8 cellular contexts compared by ENCODE assay signal in genomic region chr11:126318642-126319373, GRCh38. TPM values are rescaled to one million over a fixed set of nuclear protein-coding genes. Genes with fewer than 3 reads are reported as not detected.
DNase-seq lines count a peak whose midpoint lies in the region; ATAC-seq and TF ChIP-seq lines count a peak whose summit lies in the region.

No MANE protein-coding gene starts in this region.

- H3K4me3 Mint-ChIP-seq in activated naive CD4-positive, alpha-beta T cell treated with anti-CD3 and anti-CD28 coated beads, Interleukin-2, amount 10 ng/mL, durations not matched to agents 7 days and 5 days: peak overlapping the region; percentile 1
- H3K4me3 Mint-ChIP-seq in brain: peak overlapping the region in 2 of 5 experiments; percentile 1 to 2

- peak; percentile 56 for DNase-seq in activated naive CD4-positive, alpha-beta T cell treated with anti-CD3 and anti-CD28 coated beads, Interleukin-2, amount 10 ng/mL, durations not matched to agents 7 days and 5 days
- no peak for DNase-seq in activated naive CD4-positive, alpha-beta T cell treated with anti-CD3 and anti-CD28 coated beads, Interleukin-2, amount 50 U/mL, for 16 hours
- peak; percentile 90 for DNase-seq in NOMO-1 treated with DMSO at 0.1 percent for 48 hours (lab: John Stamatoyannopoulos, UW; ENCODE audit: unreplicated experiment)
- DNase-seq in medulla oblongata (ENCODE audit: extremely low spot score): peak; percentile 56
- DNase-seq in tibial nerve (ENCODE audit: low spot score in 2 of 2): peak in 1 of 2 donors; percentile 61
- no peak for DNase-seq in NCI-H2081 treated with DMSO at 0.1 percent for 48 hours (lab: John Stamatoyannopoulos, UW)

- H3K36me3 Mint-ChIP-seq in activated naive CD4-positive, alpha-beta T cell treated with anti-CD3 and anti-CD28 coated beads, Interleukin-2, amount 10 ng/mL, durations not matched to agents 7 days and 5 days: peaks cover 30% of the 10 kb centered on the region
- peaks cover 27% of the 10 kb centered on the region for H3K36me3 Mint-ChIP-seq in brain

- TF ChIP-seq CTCF in brain (conservative IDR thresholded peaks at IDR 0.05) (no peak), tibial nerve (IDR thresholded peaks at IDR 0.05) (no peak)

- H3K27me3 ChIP-seq in tibial nerve: no peaks in the 10 kb centered on the region

- no peak for TF ChIP-seq EP300 in tibial nerve (IDR thresholded peaks at IDR 0.05)

- TF ChIP-seq POLR2A in tibial nerve (IDR thresholded peaks at IDR 0.05): no peak

- peaks cover 37% of the 10 kb centered on the region for H3K4me1 Mint-ChIP-seq in activated naive CD4-positive, alpha-beta T cell treated with anti-CD3 and anti-CD28 coated beads, Interleukin-2, amount 10 ng/mL, durations not matched to agents 7 days and 5 days
- peaks cover 27% of the 10 kb centered on the region for H3K4me1 Mint-ChIP-seq in brain

- H3K4me1 ChIP-seq in tibial nerve: peaks cover 0 to 34% (median 21%) of the 10 kb centered on the region in 4 donors

- H3K27ac ChIP-seq in tibial nerve: peak overlapping the region; percentile 64 to 96 (median 79)

- peak overlapping the region; percentile 88 for H3K27ac Mint-ChIP-seq in activated naive CD4-positive, alpha-beta T cell treated with anti-CD3 and anti-CD28 coated beads, Interleukin-2, amount 10 ng/mL, durations not matched to agents 7 days and 5 days
- H3K27ac Mint-ChIP-seq in brain: peak overlapping the region; percentile 43 to 90 (median 65)

- WGBS in tibial nerve, 2 donors: 34 to 38% methylated on average over 5 to 7 of the region's 7 CpGs

- ATAC-seq in HG02798 (IDR thresholded peaks at IDR 0.05; ENCODE audit: poor library complexity, unreplicated experiment): peak; percentile 88

- H3K36me3 ChIP-seq in tibial nerve: peaks cover 0 to 14% (median 0%) of the 10 kb centered on the region in 3 donors

- H3K4me3 ChIP-seq in tibial nerve: peak overlapping the region in 2 of 4 donors; percentile 8 to 25

- H3K27me3 Mint-ChIP-seq in activated naive CD4-positive, alpha-beta T cell treated with anti-CD3 and anti-CD28 coated beads, Interleukin-2, amount 10 ng/mL, durations not matched to agents 7 days and 5 days: no peaks in the 10 kb centered on the region
- peaks cover 3% of the 10 kb centered on the region for H3K27me3 Mint-ChIP-seq in brain

- CTCF ChIA-PET in activated naive CD4-positive, alpha-beta T cell treated with anti-CD3 and anti-CD28 coated beads, Interleukin-2, amount 10 ng/mL, durations not matched to agents 7 days and 5 days (lab: Charles Lee): interaction anchor here (0.8 to 2.0 kb wide), 9 partner anchors 8 to 164 kb away, joined by 3 to 16 read pairs (median 4); no protein-coding TSS in a partner anchor

- peaks cover 8% of the 10 kb centered on the region for H3K9me3 Mint-ChIP-seq in activated naive CD4-positive, alpha-beta T cell treated with anti-CD3 and anti-CD28 coated beads, Interleukin-2, amount 10 ng/mL, durations not matched to agents 7 days and 5 days
- peaks cover 2 to 10% (median 6%) of the 10 kb centered on the region in 5 experiments for H3K9me3 Mint-ChIP-seq in brain

- no peaks in the 10 kb centered on the region for H3K9me3 ChIP-seq in tibial nerve

RNA-seq across cellular contexts. Expression of gene DCPS, which starts 14.9 kb away (rescaled TPM):
- 30.1 TPM for polyA plus RNA-seq in brain (ENCODE audit: insufficient read depth, low read depth, low replicate concordance)
- 10 to 100 TPM in 2 of 4 donors, 1 to 10 TPM in 2; 7.1 to 16.4 (median 11.9) TPM for total RNA-seq in tibial nerve

RNA-seq across cellular contexts. Expression of gene TIRAP, which starts 35.9 kb away (rescaled TPM):
- 9.3 TPM for polyA plus RNA-seq in brain (ENCODE audit: insufficient read depth, low read depth, low replicate concordance)
- 10 to 100 TPM; 13.8 to 16.3 (median 14.6) TPM for total RNA-seq in tibial nerve

RNA-seq across cellular contexts. Expression of gene ST3GAL4, which starts 36.7 kb away (rescaled TPM):
- 43.9 TPM for polyA plus RNA-seq in brain (ENCODE audit: insufficient read depth, low read depth, low replicate concordance)
- total RNA-seq in tibial nerve: 100 to 1,000 TPM in 2 of 4 donors, 10 to 100 TPM in 2; 68.1 to 162 (median 122) TPM

RNA-seq across cellular contexts. Expression of gene FOXRED1, which starts 49.9 kb away (rescaled TPM):
- 53.2 TPM for polyA plus RNA-seq in brain (ENCODE audit: insufficient read depth, low read depth, low replicate concordance)
- 10 to 100 TPM; 17.9 to 29.5 (median 20.4) TPM for total RNA-seq in tibial nerve

RNA-seq across cellular contexts. Expression of gene SRPRA, which starts 50.1 kb away (rescaled TPM):
- polyA plus RNA-seq in brain (ENCODE audit: insufficient read depth, low read depth, low replicate concordance): 111 TPM
- total RNA-seq in tibial nerve: 10 to 100 TPM; 64.9 to 90.0 (median 80.4) TPM

Comparison
In these comparisons a context has a peak if more than half of its experiments do, and no peak if none do; other contexts are left out.
1. DNase-seq: peak in activated naive CD4-positive, alpha-beta T cell treated with anti-CD3 and anti-CD28 coated beads, Interleukin-2, amount 10 ng/mL, durations not matched to agents 7 days and 5 days (single experiment), NOMO-1 treated with DMSO at 0.1 percent for 48 hours (single experiment) and medulla oblongata (single experiment); none in activated naive CD4-positive, alpha-beta T cell treated with anti-CD3 and anti-CD28 coated beads, Interleukin-2, amount 50 U/mL, for 16 hours (single experiment) and NCI-H2081 treated with DMSO at 0.1 percent for 48 hours (single experiment).